ENCODE assay signal across 1 cellular context in the genomic region with DNA sequence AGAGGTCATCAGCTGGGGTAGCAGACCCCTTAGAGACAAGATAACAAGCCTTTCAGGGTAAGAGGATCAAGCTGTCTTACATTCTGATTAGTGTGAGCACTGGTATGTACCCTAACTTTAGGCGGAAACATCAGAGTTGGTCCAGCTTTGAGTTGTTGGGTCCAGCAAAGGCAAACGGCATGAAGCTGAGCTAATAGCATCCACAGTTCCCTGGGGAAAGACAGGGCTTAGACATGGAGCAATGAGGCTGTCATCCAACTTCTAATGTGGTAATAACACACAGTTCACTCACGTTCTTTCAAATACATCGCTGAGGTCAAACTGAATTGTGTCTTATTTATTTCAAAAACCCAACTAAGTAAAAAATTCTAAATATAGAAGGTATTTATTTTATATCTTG.
TF ChIP-seq lines count a peak whose summit lies in the region.

No MANE protein-coding gene starts in this region.

TF ChIP-seq in GM12878, 131 proteins besides CTCF, POLR2A, EP300 and RAD21 (continued from another document):
- TF ChIP-seq PRDM15 (CRISPR knock-in tag; IDR thresholded peaks at IDR 0.05) (no peak), TBL1XR1 (IDR thresholded peaks at IDR 0.05; ENCODE audit: low read depth, low read length) (no peak), BACH1 (IDR thresholded peaks at IDR 0.05; ENCODE audit: borderline replicate concordance) (no peak), DPF2 (IDR thresholded peaks at IDR 0.05) (no peak), MAX (IDR thresholded peaks at IDR 0.05; ENCODE audit: low read depth, low read length) (no peak), ZNF622 (IDR thresholded peaks at IDR 0.05) (no peak), SIN3A (IDR thresholded peaks at IDR 0.05; ENCODE audit: low read depth, low read length) (no peak), CBX3 (IDR thresholded peaks at IDR 0.05; ENCODE audit: borderline replicate concordance, low read depth) (no peak), MTA3 (IDR thresholded peaks at IDR 0.05; ENCODE audit: borderline replicate concordance, low read length) (no peak), SRF (IDR thresholded peaks at IDR 0.05; ENCODE audit: low read depth in 2 of 2, low read length in 2 of 2) (no peak)
- TF ChIP-seq, protein P1, sequence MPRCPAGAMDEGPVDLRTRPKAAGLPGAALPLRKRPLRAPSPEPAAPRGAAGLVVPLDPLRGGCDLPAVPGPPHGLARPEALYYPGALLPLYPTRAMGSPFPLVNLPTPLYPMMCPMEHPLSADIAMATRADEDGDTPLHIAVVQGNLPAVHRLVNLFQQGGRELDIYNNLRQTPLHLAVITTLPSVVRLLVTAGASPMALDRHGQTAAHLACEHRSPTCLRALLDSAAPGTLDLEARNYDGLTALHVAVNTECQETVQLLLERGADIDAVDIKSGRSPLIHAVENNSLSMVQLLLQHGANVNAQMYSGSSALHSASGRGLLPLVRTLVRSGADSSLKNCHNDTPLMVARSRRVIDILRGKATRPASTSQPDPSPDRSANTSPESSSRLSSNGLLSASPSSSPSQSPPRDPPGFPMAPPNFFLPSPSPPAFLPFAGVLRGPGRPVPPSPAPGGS (IDR thresholded peaks at IDR 0.05; ENCODE audit: borderline replicate concordance, insufficient read depth, low read depth, low read length, poor library complexity, severe bottlenecking), result no peak
